Comparison of ENCODE assay signal across 14 cellular contexts in genomic region chr4:53777244-53777984, GRCh38.
A peak's percentile ranks its signal among the peaks of the same experiment; 100 is the strongest.
DNase-seq lines count a peak whose midpoint lies in the region; ATAC-seq and TF ChIP-seq lines count a peak whose summit lies in the region.
"Had no signal": no experiment of that assay in that cellular context is flagged by ENCODE, and none has a peak within 500 bp of the region (broad histone marks: within the 10 kb centered on the region; RNA-seq: fewer than 3 reads in every experiment).

No MANE protein-coding gene starts in this region.

- no peaks in the 10 kb centered on the region for H3K9me3 ChIP-seq in left lung

- H3K36me3 ChIP-seq in BJ (ENCODE audit: control insufficient read depth, insufficient read depth, low read length) (no peaks in the 10 kb centered on the region), left lung (no peaks in the 10 kb centered on the region)

- TF ChIP-seq CTCF in BJ (IDR thresholded peaks at IDR 0.05; ENCODE audit: insufficient read depth, low read depth, low read length) (no peak), choroid plexus epithelial cell (conservative IDR thresholded peaks at IDR 0.05; ENCODE audit: low read depth, low read length) (no peak), left lung (IDR thresholded peaks at IDR 0.05) (no peak)

- DNase-seq in BJ (ENCODE audit: low read depth), result peak; percentile 63
- peak; percentile 47 for DNase-seq in MV-4-11 (lab: John Stamatoyannopoulos, UW)
- peak; percentile 94 for DNase-seq in choroid plexus epithelial cell (ENCODE audit: low read depth)
- DNase-seq in left lung, result no peak
- DNase-seq in T1000 (lab: John Stamatoyannopoulos, UW), result no peak
- no peak for DNase-seq in NCI-H446 treated with DMSO at 0.1 percent for 48 hours (lab: John Stamatoyannopoulos, UW)
- no peak for DNase-seq in 8988T
- DNase-seq: activated CD4-positive, alpha-beta memory T cell treated with anti-CD3 and anti-CD28 coated beads for 36 hours; activated naive CD4-positive, alpha-beta T cell treated with anti-CD3 and anti-CD28 coated beads, Interleukin-2, amount 50 U/mL, for 16 hours; effector CD4-positive, alpha-beta T cell; NCI-H1048; NCI-H69; T-helper 1 cell had no signal

- no peaks in the 10 kb centered on the region for H3K4me1 ChIP-seq in left lung

- CTCF ChIA-PET in BJ (lab: Yijun Ruan, JAX), result interaction anchor here (0.5 to 0.9 kb wide), 3 partner anchors 14 to 123 kb away, joined by 3 to 4 read pairs (median 3); no protein-coding TSS in a partner anchor

- H3K4me3 ChIP-seq in BJ (ENCODE audit: low read depth, low read length) (no peak overlapping the region), choroid plexus epithelial cell (ENCODE audit: low read depth, low read length) (no peak overlapping the region), left lung (no peak overlapping the region)

- H3K27me3 ChIP-seq in BJ (ENCODE audit: control insufficient read depth, insufficient read depth, low read length) (no peaks in the 10 kb centered on the region), left lung (no peaks in the 10 kb centered on the region)

- intact Hi-C loops in left lung (cut with DNase I), result no loop called here

- POLR2A ChIA-PET in BJ (lab: Charles Lee), result no interaction called here

- no peak overlapping the region for H3K27ac ChIP-seq in left lung

- ATAC-seq in left lung (peak; percentile 49), HG03108 (IDR thresholded peaks at IDR 0.05; ENCODE audit: unreplicated experiment) (no peak)

Comparison
In these comparisons a context has a peak if more than half of its experiments do, and no peak if none do; other contexts are left out.
1. DNase-seq: peak in BJ (single experiment), MV-4-11 (single experiment) and choroid plexus epithelial cell (single experiment); none in left lung (0 of 2), T1000 (single experiment), NCI-H446 treated with DMSO at 0.1 percent for 48 hours (single experiment) and 8988T (single experiment).